ENCODE assay signal across 8 cellular contexts in genomic region chr16:1308036-1308976, GRCh38. TPM values are rescaled to one million over a fixed set of nuclear protein-coding genes. Genes with fewer than 3 reads are reported as not detected.
DNase-seq lines count a peak whose midpoint lies in the region; ATAC-seq and TF ChIP-seq lines count a peak whose summit lies in the region.

No MANE protein-coding gene starts in this region.

- peak overlapping the region; percentile 98 for H3K4me3 ChIP-seq in right cardiac atrium (ENCODE audit: low read length)

- H3K9me3 Mint-ChIP-seq in WTC11, result no peaks in the 10 kb centered on the region
- H3K9me3 Mint-ChIP-seq in stimulated activated effector memory CD8-positive, alpha-beta T cell treated with anti-CD3 and anti-CD28 coated beads, Interleukin-12 subunit alpha, Interleukin-12 subunit beta, amount 100 ng/mL, for 72 hours, result no peaks in the 10 kb centered on the region

- peaks cover 19% of the 10 kb centered on the region for H3K4me1 Mint-ChIP-seq in WTC11
- H3K4me1 Mint-ChIP-seq in stimulated activated effector memory CD8-positive, alpha-beta T cell treated with anti-CD3 and anti-CD28 coated beads, Interleukin-12 subunit alpha, Interleukin-12 subunit beta, amount 100 ng/mL, for 72 hours, result peaks cover 46% of the 10 kb centered on the region

- intact Hi-C loops in right cardiac atrium (cut with DNase I), result loop anchor here in 1 of 4 donors (10.0 kb wide), 1 partner anchor 106 kb away; the partner anchor contains the start of gene UNKL

- no peak overlapping the region for H3K27ac Mint-ChIP-seq in WTC11
- peak overlapping the region; percentile 100 for H3K27ac Mint-ChIP-seq in stimulated activated effector memory CD8-positive, alpha-beta T cell treated with anti-CD3 and anti-CD28 coated beads, Interleukin-12 subunit alpha, Interleukin-12 subunit beta, amount 100 ng/mL, for 72 hours

- H3K4me1 ChIP-seq in right cardiac atrium (ENCODE audit: control insufficient read depth, insufficient read depth, low read length), result peaks cover 13% of the 10 kb centered on the region

- ATAC-seq in GM18498 (IDR thresholded peaks at IDR 0.05; ENCODE audit: unreplicated experiment) (peak; percentile 20), HG03565 (IDR thresholded peaks at IDR 0.05; ENCODE audit: unreplicated experiment) (peak; percentile 15), WTC11 (peak; percentile 6), right cardiac atrium (no peak)
- peak; percentile 48 for ATAC-seq in stimulated activated effector memory CD8-positive, alpha-beta T cell treated with anti-CD3 and anti-CD28 coated beads, Interleukin-12 subunit alpha, Interleukin-12 subunit beta, amount 100 ng/mL, for 72 hours

- CTCF ChIA-PET in WTC11 (lab: Charles Lee), result interaction anchor here (0.7 to 1.6 kb wide), 5 partner anchors 7 to 1297 kb away, joined by 3 to 7 read pairs (median 4); no protein-coding TSS in a partner anchor

- peak overlapping the region; percentile 81 for H3K4me3 Mint-ChIP-seq in WTC11
- H3K4me3 Mint-ChIP-seq in stimulated activated effector memory CD8-positive, alpha-beta T cell treated with anti-CD3 and anti-CD28 coated beads, Interleukin-12 subunit alpha, Interleukin-12 subunit beta, amount 100 ng/mL, for 72 hours, result peak overlapping the region; percentile 76

- peak overlapping the region; percentile 95 for H3K27ac ChIP-seq in 22Rv1
- H3K27ac ChIP-seq in right cardiac atrium (ENCODE audit: low read length), result peak overlapping the region; percentile 75

- DNase-seq in WTC11 (ENCODE audit: low spot score) (no peak), right cardiac atrium (no peak), middle frontal gyrus (ENCODE audit: extremely low spot score, low spot score) (no peak), C1 segment of cervical spinal cord (lab: John Stamatoyannopoulos, UW) (no peak)
- no peak for DNase-seq in stimulated activated effector memory CD8-positive, alpha-beta T cell treated with anti-CD3 and anti-CD28 coated beads, Interleukin-12 subunit alpha, Interleukin-12 subunit beta, amount 100 ng/mL, for 72 hours (ENCODE audit: low spot score in 2 of 2)

- POLR2A ChIA-PET in WTC11 (lab: Charles Lee), result interaction anchor here (0.5 to 1.6 kb wide), 5 partner anchors 15 to 62 kb away, joined by 3 to 6 read pairs (median 4); no protein-coding TSS in a partner anchor

- no peaks in the 10 kb centered on the region for H3K27me3 ChIP-seq in right cardiac atrium (ENCODE audit: control insufficient read depth, insufficient read depth)

- no peak for TF ChIP-seq CTCF in 22Rv1 (IDR thresholded peaks at IDR 0.05)
- TF ChIP-seq CTCF in WTC11 (IDR thresholded peaks at IDR 0.05), result no peak

- H3K27me3 Mint-ChIP-seq in WTC11 (ENCODE audit: low read depth), result no peaks in the 10 kb centered on the region

- H3K36me3 Mint-ChIP-seq in WTC11, result 0 out of 2 replicates have a peak, but pooled peaks cover 7% of the 10 kb centered on the region
- peaks cover 57% of the 10 kb centered on the region for H3K36me3 Mint-ChIP-seq in stimulated activated effector memory CD8-positive, alpha-beta T cell treated with anti-CD3 and anti-CD28 coated beads, Interleukin-12 subunit alpha, Interleukin-12 subunit beta, amount 100 ng/mL, for 72 hours

- H3K9me3 ChIP-seq in right cardiac atrium (ENCODE audit: control insufficient read depth, low read length), result no peaks in the 10 kb centered on the region

- 5% methylated on average over 42 of the region's 43 CpGs for WGBS in right cardiac atrium

TF ChIP-seq in WTC11, 78 proteins besides CTCF, POLR2A, EP300 and RAD21:
- 0 out of 2 replicates have a peak, but pooled peaks have one; percentile 47 for TF ChIP-seq ZNF512 (CRISPR knock-in tag; IDR thresholded peaks at IDR 0.05; ENCODE audit: borderline replicate concordance)
- TF ChIP-seq RORB (CRISPR knock-in tag; IDR thresholded peaks at IDR 0.05), result no peak
- TF ChIP-seq TEAD1 (CRISPR knock-in tag; IDR thresholded peaks at IDR 0.05), result no peak
- TF ChIP-seq USF2 (CRISPR knock-in tag; IDR thresholded peaks at IDR 0.05), result 0 out of 2 replicates have a peak, but pooled peaks have one; percentile 10

RNA-seq across cellular contexts. Expression of gene UBE2I, which starts 1.1 kb away (rescaled TPM):
- total RNA-seq in WTC11 (2021) (211 to 229 TPM (median 222 TPM) in 3 replicates), right cardiac atrium (10 to 100 TPM; 73.5 to 95.3 (median 87.8) TPM)
- polyA plus RNA-seq in right cardiac atrium, result 76.5 TPM

RNA-seq across cellular contexts. Expression of gene BAIAP3, which starts 25.1 kb away (rescaled TPM):
- 15.2 to 18.8 TPM (median 16.5 TPM) in 3 replicates for total RNA-seq in WTC11 (2021)
- total RNA-seq in right cardiac atrium, result 1 to 10 TPM in 3 of 4 donors, under 1 TPM in 1; 0.53 to 2.7 (median 2.0) TPM
- 1.6 TPM for polyA plus RNA-seq in right cardiac atrium

RNA-seq across cellular contexts. Expression of gene TSR3, which starts 43.4 kb away (rescaled TPM):
- total RNA-seq in WTC11 (2021) (63.0 to 66.3 TPM (median 66.2 TPM) in 3 replicates), right cardiac atrium (10 to 100 TPM; 49.6 to 54.0 (median 52.8) TPM)
- 58.5 TPM for polyA plus RNA-seq in right cardiac atrium

RNA-seq across cellular contexts. Expression of gene GNPTG, which starts 43.4 kb away (rescaled TPM):
- total RNA-seq in WTC11 (2021), result 31.1 to 39.1 TPM (median 35.9 TPM) in 3 replicates
- 10 to 100 TPM; 39.7 to 45.3 (median 43.0) TPM for total RNA-seq in right cardiac atrium
- 47.1 TPM for polyA plus RNA-seq in right cardiac atrium

RNA-seq across cellular contexts. Expression of gene TPSD1, which starts 52.4 kb away (rescaled TPM):
- total RNA-seq in WTC11 (2021) (0.31 to 1.5 TPM (median 0.94 TPM) in 3 replicates), right cardiac atrium (under 1 TPM in 2 of 4 donors, not detected in 2; 0.26 to 0.85 TPM)
- 0.16 TPM for polyA plus RNA-seq in right cardiac atrium

Comparison
In these comparisons a context has a peak if more than half of its experiments do, and no peak if none do; other contexts are left out.
1. ATAC-seq: peak in GM18498 (single experiment), HG03565 (single experiment), WTC11 (single experiment) and stimulated activated effector memory CD8-positive, alpha-beta T cell treated with anti-CD3 and anti-CD28 coated beads, Interleukin-12 subunit alpha, Interleukin-12 subunit beta, amount 100 ng/mL, for 72 hours (single experiment); none in right cardiac atrium (0 of 2).